ENCODE assay signal across 20 cellular contexts in genomic region chr20:17628101-17628841, GRCh38. TPM values are rescaled to one million over a fixed set of nuclear protein-coding genes. Genes with fewer than 3 reads are reported as not detected.
A peak's percentile ranks its signal among the peaks of the same experiment; 100 is the strongest.
DNase-seq lines count a peak whose midpoint lies in the region; ATAC-seq, FAIRE-seq and TF ChIP-seq lines count a peak whose summit lies in the region.
"Had no signal": no experiment of that assay in that cellular context is flagged by ENCODE, and none has a peak within 500 bp of the region (broad histone marks: within the 10 kb centered on the region; RNA-seq: fewer than 3 reads in every experiment).

No MANE protein-coding gene starts in this region.

- DNase-seq in T-helper 1 cell (no peak), kidney (peak; percentile 67), posterior vena cava (ENCODE audit: low spot score) (peak; percentile 70), HTR-8/SVneo (ENCODE audit: insufficient read length, low spot score) (no peak), putamen (ENCODE audit: low spot score) (no peak), frontal cortex (ENCODE audit: low spot score in 2 of 2) (no peak)
- DNase-seq: activated CD4-positive, CD25-positive, alpha-beta regulatory T cell; activated CD8-positive, alpha-beta memory T cell treated with anti-CD3 and anti-CD28 coated beads, Interleukin-2, amount 50 U/mL, for 48 hours; activated naive CD4-positive, alpha-beta T cell treated with anti-CD3 and anti-CD28 coated beads, Interleukin-2, amount 50 U/mL, for 16 hours; COR-L47; GDM1; NCI-H1694 treated with DMSO at 0.1 percent for 48 hours; NCI-H510A treated with DMSO at 0.1 percent for 48 hours; stimulated activated CD8-positive, alpha-beta memory T cell treated with anti-CD3 and anti-CD28 coated beads, Interleukin-4, amount 100 ng/mL, for 48 hours had no signal

- H3K9ac ChIP-seq in kidney (ENCODE audit: low read length in 2 of 2) = no peak overlapping the region

- H3K4me3 Mint-ChIP-seq in T-helper 1 cell treated with Interleukin-12 subunit alpha and Interleukin-12 subunit beta and Interleukin-4 antibody, amounts not matched to agents 30 μg/mL and 1 μg/mL, for 36 hours = no peak overlapping the region
- no peak overlapping the region for H3K4me3 Mint-ChIP-seq in activated T-helper 17 cell treated with anti-CD3 and anti-CD28 coated beads, Interleukin-2, amount 50 U/mL, for 72 hours

- TF ChIP-seq CTCF in kidney (IDR thresholded peaks at IDR 0.05; ENCODE audit: borderline replicate concordance, extremely low read depth, insufficient read depth) = no peak

- peak overlapping the region; percentile 39 for H3K27ac Mint-ChIP-seq in T-helper 1 cell treated with Interleukin-12 subunit alpha and Interleukin-12 subunit beta and Interleukin-4 antibody, amounts not matched to agents 30 μg/mL and 1 μg/mL, for 36 hours
- H3K27ac Mint-ChIP-seq in activated T-helper 17 cell treated with anti-CD3 and anti-CD28 coated beads, Interleukin-2, amount 50 U/mL, for 72 hours = peak overlapping the region; percentile 73

- no peak overlapping the region for H3K4me3 ChIP-seq in kidney (ENCODE audit: low read length in 2 of 2)
- H3K4me3 ChIP-seq: thoracic aorta had no signal

- H3K27me3 Mint-ChIP-seq in T-helper 1 cell treated with Interleukin-12 subunit alpha and Interleukin-12 subunit beta and Interleukin-4 antibody, amounts not matched to agents 30 μg/mL and 1 μg/mL, for 36 hours (ENCODE audit: low read depth) = no peaks in the 10 kb centered on the region
- no peaks in the 10 kb centered on the region for H3K27me3 Mint-ChIP-seq in activated T-helper 17 cell treated with anti-CD3 and anti-CD28 coated beads, Interleukin-2, amount 50 U/mL, for 72 hours

- H3K4me1 Mint-ChIP-seq in T-helper 1 cell treated with Interleukin-12 subunit alpha and Interleukin-12 subunit beta and Interleukin-4 antibody, amounts not matched to agents 30 μg/mL and 1 μg/mL, for 36 hours (ENCODE audit: low read depth) = no peaks in the 10 kb centered on the region
- H3K4me1 Mint-ChIP-seq in activated T-helper 17 cell treated with anti-CD3 and anti-CD28 coated beads, Interleukin-2, amount 50 U/mL, for 72 hours = no peaks in the 10 kb centered on the region

- FAIRE-seq in kidney (lab: Jason Lieb, UNC) (no peak), HTR-8/SVneo (lab: Jason Lieb, UNC) (no peak), frontal cortex (lab: Jason Lieb, UNC) (no peak)
- FAIRE-seq: GM19239, islet of Langerhans had no signal

- peaks cover 40 to 65% of the 10 kb centered on the region in 2 donors for H3K36me3 ChIP-seq in kidney (ENCODE audit: control insufficient read depth in 1 of 2, insufficient read depth in 2 of 2, low read length in 2 of 2)

- no peak overlapping the region for H3K27ac ChIP-seq in kidney (ENCODE audit: low read depth in 2 of 2, low read length in 2 of 2)

- peaks cover 15% of the 10 kb centered on the region for H3K36me3 Mint-ChIP-seq in T-helper 1 cell treated with Interleukin-12 subunit alpha and Interleukin-12 subunit beta and Interleukin-4 antibody, amounts not matched to agents 30 μg/mL and 1 μg/mL, for 36 hours (ENCODE audit: low read depth)
- peaks cover 28% of the 10 kb centered on the region for H3K36me3 Mint-ChIP-seq in activated T-helper 17 cell treated with anti-CD3 and anti-CD28 coated beads, Interleukin-2, amount 50 U/mL, for 72 hours (ENCODE audit: low read depth)

- no peaks in the 10 kb centered on the region for H3K9me3 ChIP-seq in kidney (ENCODE audit: control insufficient read depth in 1 of 2, low read length in 2 of 2)
- H3K9me3 ChIP-seq: thoracic aorta had no signal

- H3K9me3 Mint-ChIP-seq in T-helper 1 cell treated with Interleukin-12 subunit alpha and Interleukin-12 subunit beta and Interleukin-4 antibody, amounts not matched to agents 30 μg/mL and 1 μg/mL, for 36 hours = no peaks in the 10 kb centered on the region
- H3K9me3 Mint-ChIP-seq in activated T-helper 17 cell treated with anti-CD3 and anti-CD28 coated beads, Interleukin-2, amount 50 U/mL, for 72 hours = no peaks in the 10 kb centered on the region

- no peak for ATAC-seq in activated T-helper 17 cell treated with anti-CD3 and anti-CD28 coated beads, Interleukin-2, amount 50 U/mL, for 72 hours (replicated peaks)
- ATAC-seq: Panc1 had no signal

- H3K4me1 ChIP-seq in kidney (ENCODE audit: control insufficient read depth in 1 of 2, insufficient read depth in 1 of 2, low read depth in 1 of 2, low read length in 2 of 2) = no peaks in the 10 kb centered on the region

- intact Hi-C loops in kidney (cut with DNase I) (no loop called here), posterior vena cava (cut with DNase I) (no loop called here)

RNA-seq across cellular contexts. Expression of gene RRBP1, which starts 53.8 kb away (rescaled TPM):
- total RNA-seq in activated T-helper 17 cell treated with anti-CD3 and anti-CD28 coated beads, Interleukin-2, amount 50 U/mL, for 72 hours = 10 to 100 TPM; 21.6 to 32.5 TPM
- total RNA-seq in kidney (231 TPM), posterior vena cava (100 to 1,000 TPM; 128 TPM), frontal cortex (6.1 TPM)
- 83.4 TPM for polyA plus RNA-seq in kidney (ENCODE audit: insufficient read depth, low read depth, low replicate concordance)

RNA-seq across cellular contexts. Expression of gene DSTN, which starts 58.4 kb away (rescaled TPM):
- total RNA-seq in activated T-helper 17 cell treated with anti-CD3 and anti-CD28 coated beads, Interleukin-2, amount 50 U/mL, for 72 hours = 10 to 100 TPM; 42.9 to 45.8 TPM
- total RNA-seq in kidney = 409 TPM
- polyA plus RNA-seq in kidney (ENCODE audit: insufficient read depth, low read depth, low replicate concordance) = 525 TPM
- 1,000 to 10,000 TPM; 1,245 to 1,338 TPM for total RNA-seq in posterior vena cava
- 258 TPM for total RNA-seq in frontal cortex

Comparison
In these comparisons a context has a peak if more than half of its experiments do, and no peak if none do; other contexts are left out.
1. DNase-seq: peak in kidney (single experiment) and posterior vena cava (single experiment); none in T-helper 1 cell (0 of 5), HTR-8/SVneo (single experiment), putamen (single experiment) and frontal cortex (0 of 2).